Comparison of ENCODE assay signal across 1 cellular context in genomic region chr13:23505007-23505406, GRCh38.
TF ChIP-seq lines count a peak whose summit lies in the region.

No MANE protein-coding gene starts in this region.

TF ChIP-seq in SK-N-SH, 30 proteins besides CTCF, POLR2A, EP300 and RAD21 (continued from another document):
- TF ChIP-seq PBX3 (IDR thresholded peaks at IDR 0.05) (peak; percentile 40; the same call in 1 of the 2 replicates), SIN3A (IDR thresholded peaks at IDR 0.05; ENCODE audit: borderline replicate concordance, low read depth, low read length) (no peak), TCF12 (IDR thresholded peaks at IDR 0.05) (peak; percentile 78), FOSL2 (IDR thresholded peaks at IDR 0.05; ENCODE audit: borderline replicate concordance, low read depth) (peak; percentile 29; the same call in 1 of the 2 replicates), MEF2A (IDR thresholded peaks at IDR 0.05; ENCODE audit: borderline replicate concordance, low read depth) (peak; percentile 33; the same call in 1 of the 2 replicates), YY1 (IDR thresholded peaks at IDR 0.05; ENCODE audit: low read depth) (no peak), TEAD4 (IDR thresholded peaks at IDR 0.05; ENCODE audit: borderline replicate concordance, insufficient read depth) (peak; percentile 41; the same call in 1 of the 2 replicates), RFX5 (IDR thresholded peaks at IDR 0.05; ENCODE audit: low read length) (no peak), ZBTB33 (IDR thresholded peaks at IDR 0.05; ENCODE audit: borderline replicate concordance, low read depth) (no peak), NFIC (IDR thresholded peaks at IDR 0.05; ENCODE audit: borderline replicate concordance) (peak; percentile 37; the same call in 1 of the 2 replicates), USF1 (IDR thresholded peaks at IDR 0.05; ENCODE audit: borderline replicate concordance, low read depth) (no peak), RCOR1 (IDR thresholded peaks at IDR 0.05; ENCODE audit: low read length) (no peak)
